ENCODE assay signal across 11 cellular contexts in the genomic region with DNA sequence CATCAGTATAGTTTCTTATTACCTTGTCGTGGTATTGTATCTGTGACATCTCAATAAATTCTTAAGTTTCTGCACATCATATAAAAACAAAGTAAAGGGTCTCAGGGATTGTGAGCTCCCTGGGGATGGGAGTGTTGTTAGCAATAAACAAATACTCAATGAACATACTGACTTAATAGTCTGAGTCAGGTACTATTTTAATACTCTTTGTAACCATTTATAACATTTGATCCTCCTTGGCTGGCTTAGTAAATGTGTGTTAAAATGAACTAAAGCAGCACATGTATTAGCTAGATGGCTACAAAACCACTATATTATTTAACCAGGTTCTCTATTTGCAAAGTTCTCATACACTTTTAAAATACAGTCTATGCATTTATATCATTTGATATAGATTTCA. TPM values are rescaled to one million over a fixed set of nuclear protein-coding genes. Genes with fewer than 3 reads are reported as not detected.
A peak's percentile ranks its signal among the peaks of the same experiment; 100 is the strongest.
DNase-seq lines count a peak whose midpoint lies in the region; ATAC-seq and TF ChIP-seq lines count a peak whose summit lies in the region.
"Had no signal": no experiment of that assay in that cellular context is flagged by ENCODE, and none has a peak within 500 bp of the region (broad histone marks: within the 10 kb centered on the region; RNA-seq: fewer than 3 reads in every experiment).

No MANE protein-coding gene starts in this region.

- H3K4me2 ChIP-seq in SK-N-SH = peak overlapping the region; percentile 87

- CTCF ChIA-PET in SK-N-SH (lab: Yijun Ruan, JAX) = interaction anchor here (0.6 to 3.4 kb wide), 2 partner anchors 38 to 43 kb away, joined by 3 to 11 read pairs; no protein-coding TSS in a partner anchor

- TF ChIP-seq CTCF in SK-N-SH (IDR thresholded peaks at IDR 0.05) (no peak), astrocyte of the cerebellum (IDR thresholded peaks at IDR 0.05; ENCODE audit: low read depth, low read length, missing control alignments) (no peak)

- in situ Hi-C loops in astrocyte of the cerebellum (cut with HindIII; ENCODE audit: low sequenced_read_pairs) = no loop called here

- peaks cover 7% of the 10 kb centered on the region for H3F3A ChIP-seq in SK-N-SH (replicated peaks; ENCODE audit: insufficient read depth)

- DNase-seq in SK-N-SH (no peak), LHCN-M2 (ENCODE audit: low read depth) (peak; percentile 29), astrocyte of the cerebellum (ENCODE audit: low read depth) (no peak), SIG-M5 (lab: John Stamatoyannopoulos, UW) (no peak)
- DNase-seq: NCI-H187 treated with DMSO at 0.1 percent for 48 hours had no signal

- H3K4me1 ChIP-seq in SK-N-SH (ENCODE audit: control insufficient read depth in 1 of 2, insufficient read depth in 2 of 2, low read depth in 1 of 2, low read length in 1 of 2) (peaks cover 14 to 20% of the 10 kb centered on the region in 2 experiments; a peak in 3 of 4 replicates), neuron (ENCODE audit: insufficient read depth, low read length) (peaks cover 18% of the 10 kb centered on the region)

- no peak overlapping the region; a peak in 1 of 4 replicates for H3K27ac ChIP-seq in SK-N-SH (ENCODE audit: low read depth in 2 of 2, low read length in 1 of 2)
- H3K27ac ChIP-seq: RWPE1 had no signal

- no peak for ATAC-seq in SK-N-SH treated with all-trans-retinoic acid at 6 μM for 48 hours
- no peak for ATAC-seq in HG03565 (IDR thresholded peaks at IDR 0.05; ENCODE audit: unreplicated experiment)
- no peak for ATAC-seq in HG03196 (IDR thresholded peaks at IDR 0.05; ENCODE audit: unreplicated experiment)

- TF ChIP-seq EP300 in SK-N-SH (IDR thresholded peaks at IDR 0.05; ENCODE audit: borderline replicate concordance in 1 of 2, low read depth in 1 of 2, low read length in 1 of 2) = no peak

- H3K9me3 ChIP-seq in SK-N-SH (no peaks in the 10 kb centered on the region), neuron (ENCODE audit: low read length) (no peaks in the 10 kb centered on the region)
- H3K9me3 ChIP-seq: esophagus muscularis mucosa had no signal

- H3K79me2 ChIP-seq in SK-N-SH (ENCODE audit: insufficient read depth) = peaks cover 50% of the 10 kb centered on the region

- no peaks in the 10 kb centered on the region for H4K20me1 ChIP-seq in SK-N-SH (ENCODE audit: insufficient read depth)

- H3K27me3 ChIP-seq in SK-N-SH (ENCODE audit: insufficient read depth) = no peaks in the 10 kb centered on the region
- H3K27me3 ChIP-seq in neuron (ENCODE audit: insufficient read depth, low read length) = no peaks in the 10 kb centered on the region
- H3K27me3 ChIP-seq: esophagus muscularis mucosa had no signal

- H2AFZ ChIP-seq in SK-N-SH (ENCODE audit: low read depth) = no peak overlapping the region
- no peak overlapping the region for H2AFZ ChIP-seq in neuron (ENCODE audit: low read depth, low read length)

- H3K9me2 ChIP-seq in SK-N-SH = no peaks in the 10 kb centered on the region

- WGBS in SK-N-SH (ENCODE audit: low lambda C conversion rate) = 76% methylated on average over 1 of the region's 1 CpG

- H3K36me3 ChIP-seq in SK-N-SH (replicated peaks in 1 of 2; ENCODE audit: control insufficient read depth in 1 of 2, insufficient read depth in 2 of 2, low read length in 1 of 2) (peaks cover 26 to 37% of the 10 kb centered on the region in 2 experiments), neuron (ENCODE audit: insufficient read depth, low read length) (peaks cover 30% of the 10 kb centered on the region)

- no peak for TF ChIP-seq RAD21 in SK-N-SH (IDR thresholded peaks at IDR 0.05; ENCODE audit: low read length)

- H3K4me3 ChIP-seq in SK-N-SH (ENCODE audit: low read depth in 2 of 2, low read length in 1 of 2) (no peak overlapping the region; a peak in 1 of 4 replicates), astrocyte of the cerebellum (ENCODE audit: low read depth, low read length) (peak overlapping the region; percentile 85), neuron (ENCODE audit: low read length) (peak overlapping the region; percentile 80)

- peak overlapping the region; percentile 96; the same call in 1 of the 2 replicates for H3K9ac ChIP-seq in SK-N-SH

- POLR2A ChIA-PET in SK-N-SH (lab: Yijun Ruan, JAX) = interaction anchor here (1.3 kb wide), 1 partner anchor 53 kb away, joined by 5 read pairs; no protein-coding TSS in a partner anchor

TF ChIP-seq in SK-N-SH, 30 proteins besides CTCF, POLR2A, EP300 and RAD21 (continues in another document):
- no peak for TF ChIP-seq SIN3A (IDR thresholded peaks at IDR 0.05; ENCODE audit: borderline replicate concordance, low read depth, low read length)
- TF ChIP-seq NRF1 (IDR thresholded peaks at IDR 0.05; ENCODE audit: low read depth, low read length) = no peak
- no peak for TF ChIP-seq RXRA (IDR thresholded peaks at IDR 0.05; ENCODE audit: borderline replicate concordance, low read depth)
- TF ChIP-seq, protein P1, sequence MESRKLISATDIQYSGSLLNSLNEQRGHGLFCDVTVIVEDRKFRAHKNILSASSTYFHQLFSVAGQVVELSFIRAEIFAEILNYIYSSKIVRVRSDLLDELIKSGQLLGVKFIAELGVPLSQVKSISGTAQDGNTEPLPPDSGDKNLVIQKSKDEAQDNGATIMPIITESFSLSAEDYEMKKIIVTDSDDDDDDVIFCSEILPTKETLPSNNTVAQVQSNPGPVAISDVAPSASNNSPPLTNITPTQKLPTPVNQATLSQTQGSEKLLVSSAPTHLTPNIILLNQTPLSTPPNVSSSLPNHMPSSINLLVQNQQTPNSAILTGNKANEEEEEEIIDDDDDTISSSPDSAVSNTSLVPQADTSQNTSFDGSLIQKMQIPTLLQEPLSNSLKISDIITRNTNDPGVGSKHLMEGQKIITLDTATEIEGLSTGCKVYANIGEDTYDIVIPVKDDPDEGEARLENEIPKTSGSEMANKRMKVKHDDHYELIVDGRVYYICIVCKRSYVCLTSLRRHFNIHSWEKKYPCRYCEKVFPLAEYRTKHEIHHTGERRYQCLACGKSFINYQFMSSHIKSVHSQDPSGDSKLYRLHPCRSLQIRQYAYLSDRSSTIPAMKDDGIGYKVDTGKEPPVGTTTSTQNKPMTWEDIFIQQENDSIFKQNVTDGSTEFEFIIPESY (IDR thresholded peaks at IDR 0.05; ENCODE audit: borderline replicate concordance, low read depth) = no peak
- no peak for TF ChIP-seq MXI1 (IDR thresholded peaks at IDR 0.05; ENCODE audit: low read depth, low read length)
- no peak for TF ChIP-seq SMC3 (IDR thresholded peaks at IDR 0.05; ENCODE audit: low read depth, low read length)
- TF ChIP-seq FOXJ3 (CRISPR knock-in tag; IDR thresholded peaks at IDR 0.05) = no peak
- no peak for TF ChIP-seq CHD2 (IDR thresholded peaks at IDR 0.05; ENCODE audit: low read length, partially characterized antibody)
- no peak for TF ChIP-seq NFIC (IDR thresholded peaks at IDR 0.05; ENCODE audit: borderline replicate concordance)
- no peak for TF ChIP-seq POLR2AphosphoS5 (IDR thresholded peaks at IDR 0.05; ENCODE audit: low read depth, low read length)
- TF ChIP-seq FOSL2 (IDR thresholded peaks at IDR 0.05; ENCODE audit: borderline replicate concordance, low read depth) = no peak
- no peak for TF ChIP-seq EZH2phosphoT487 (IDR thresholded peaks at IDR 0.05; ENCODE audit: borderline replicate concordance, low read depth)

TF ChIP-seq in SK-N-SH treated with all-trans-retinoic acid at 6 μM for 48 hours, 23 proteins besides CTCF, POLR2A, EP300 and RAD21 (continues in another document):
- TF ChIP-seq GLIS3 (CRISPR knock-in tag; IDR thresholded peaks at IDR 0.05) = no peak
- no peak for TF ChIP-seq TSHZ2 (CRISPR knock-in tag; IDR thresholded peaks at IDR 0.05)
- TF ChIP-seq PPARA (CRISPR knock-in tag; IDR thresholded peaks at IDR 0.05; ENCODE audit: borderline replicate concordance) = no peak
- no peak for TF ChIP-seq SNAI2 (CRISPR knock-in tag; IDR thresholded peaks at IDR 0.05)
- no peak for TF ChIP-seq ARNTL (CRISPR knock-in tag; IDR thresholded peaks at IDR 0.05; ENCODE audit: borderline replicate concordance, low read depth)
- TF ChIP-seq TCF4 (CRISPR knock-in tag; IDR thresholded peaks at IDR 0.05; ENCODE audit: borderline replicate concordance) = no peak
- no peak for TF ChIP-seq ZNF70 (CRISPR knock-in tag; IDR thresholded peaks at IDR 0.05)
- TF ChIP-seq RARB (CRISPR knock-in tag; IDR thresholded peaks at IDR 0.05) = no peak
- no peak for TF ChIP-seq ZFP3 (CRISPR knock-in tag; IDR thresholded peaks at IDR 0.05)
- no peak for TF ChIP-seq ZNF565 (CRISPR knock-in tag; conservative IDR thresholded peaks at IDR 0.05; ENCODE audit: low read depth)
- TF ChIP-seq TOX (CRISPR knock-in tag; IDR thresholded peaks at IDR 0.05; ENCODE audit: borderline replicate concordance) = no peak
- no peak for TF ChIP-seq ESRRG (CRISPR knock-in tag; IDR thresholded peaks at IDR 0.05)

RNA-seq across cellular contexts. Expression of gene ICE2, which starts 1.8 kb away (rescaled TPM):
- 18.0 and 19.0 TPM in 2 replicates for polyA plus RNA-seq in SK-N-SH (2012; rRNA removed)
- polyA plus RNA-seq in SK-N-SH (2012; cell fraction: cytosol; rRNA removed) = 18.4 and 20.3 TPM in 2 replicates
- 13.9 and 36.6 TPM in 2 replicates for polyA plus RNA-seq in SK-N-SH (2012; cell fraction: nucleus; rRNA removed)
- total RNA-seq in LHCN-M2 (2014; rRNA removed) = 16.4 and 20.0 TPM in 2 replicates
- 9.4 TPM for polyA plus RNA-seq in LHCN-M2 (2012)

Comparison
In these comparisons a context has a peak if more than half of its experiments do, and no peak if none do; other contexts are left out.
1. H3K4me3 ChIP-seq: peak in astrocyte of the cerebellum (single experiment) and neuron (single experiment); none in SK-N-SH (0 of 2).